Comparison of ENCODE assay signal across 19 cellular contexts in the genomic region with DNA sequence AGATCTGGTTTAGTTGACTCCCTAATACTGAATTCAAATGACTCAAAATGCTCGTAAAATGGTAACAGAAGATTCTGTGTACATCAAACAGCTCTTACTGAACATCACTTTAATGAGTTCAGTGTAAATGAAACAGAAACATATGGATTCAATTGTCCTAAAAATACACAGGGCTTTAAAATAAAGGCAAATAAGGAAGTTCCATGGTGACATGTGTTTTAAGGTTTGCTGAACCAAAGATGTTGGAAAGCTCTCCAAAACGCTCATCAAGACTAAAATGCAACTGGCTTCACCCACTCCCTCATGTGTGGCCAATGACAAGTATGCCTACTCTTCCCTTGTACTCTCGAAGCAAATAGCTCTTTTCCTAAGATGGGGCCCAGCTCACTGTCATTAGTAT.
DNase-seq lines count a peak whose midpoint lies in the region; TF ChIP-seq lines count a peak whose summit lies in the region.
"Had no signal": no experiment of that assay in that cellular context is flagged by ENCODE, and none has a peak within 500 bp of the region (broad histone marks: within the 10 kb centered on the region; RNA-seq: fewer than 3 reads in every experiment).

No MANE protein-coding gene starts in this region.

- peaks cover 18% of the 10 kb centered on the region for H3K4me1 Mint-ChIP-seq in Calu3 (ENCODE audit: low read depth, unreplicated experiment)

- no peak overlapping the region for H3K4me3 Mint-ChIP-seq in Calu3 (ENCODE audit: low read depth, unreplicated experiment)
- H3K4me3 Mint-ChIP-seq: CD8-positive, alpha-beta T cell had no signal

- intact Hi-C loops in Calu3 (cut with micrococcal nuclease; ENCODE audit: unreplicated experiment): loop anchor here (5.0 kb wide), 1 partner anchor 103 kb away; no protein-coding TSS in a partner anchor

- no peaks in the 10 kb centered on the region for H3K36me3 Mint-ChIP-seq in Calu3 (ENCODE audit: insufficient read depth, unreplicated experiment)
- H3K36me3 Mint-ChIP-seq: CD8-positive, alpha-beta T cell had no signal

- no peak overlapping the region for H3K4me3 ChIP-seq in LNCaP clone FGC (ENCODE audit: low read depth, low read length)
- H3K4me3 ChIP-seq: SJCRH30 had no signal

- H3K27ac Mint-ChIP-seq in Calu3 (ENCODE audit: unreplicated experiment): no peak overlapping the region
- H3K27ac Mint-ChIP-seq: CD8-positive, alpha-beta T cell had no signal

- DNase-seq in LNCaP clone FGC (ENCODE audit: low read depth) (peak; percentile 11), fibroblast of gingiva (ENCODE audit: low read depth) (peak; percentile 53), left kidney (ENCODE audit: low read depth, low spot score) (peak; percentile 6), Calu3 (no peak), anterior cingulate cortex (lab: John Stamatoyannopoulos, UW) (no peak), DMS53 (lab: John Stamatoyannopoulos, UW) (no peak), NCI-H2081 (lab: John Stamatoyannopoulos, UW) (no peak)
- DNase-seq: ACHN; C1 segment of cervical spinal cord; CD8-positive, alpha-beta T cell; EL; GF-D8; IMR-90; NCI-H1694; NCI-H2081 treated with DMSO at 0.1 percent for 48 hours; NCI-H2171 treated with DMSO at 0.1 percent for 48 hours; NCI-H524 treated with DMSO at 0.1 percent for 48 hours; NCI-H82; SJCRH30 had no signal

- BruUV-seq in Calu3 (replicated peaks; lab: Mats Ljungman, UMichigan): no TSS peak

- CTCF ChIA-PET in Calu3 (lab: Charles Lee): no interaction called here

- TF ChIP-seq CTCF in LNCaP clone FGC (IDR thresholded peaks at IDR 0.05; ENCODE audit: control insufficient read depth, extremely low read depth, insufficient read depth): no peak
- no peak for TF ChIP-seq CTCF in Calu3 (IDR thresholded peaks at IDR 0.05; ENCODE audit: unreplicated experiment)

- H3K27me3 Mint-ChIP-seq in Calu3 (ENCODE audit: unreplicated experiment): no peaks in the 10 kb centered on the region

- peaks cover 7% of the 10 kb centered on the region for H3K9me3 Mint-ChIP-seq in Calu3 (ENCODE audit: low read depth, unreplicated experiment)
- H3K9me3 Mint-ChIP-seq: CD8-positive, alpha-beta T cell had no signal

Comparison
In these comparisons a context has a peak if more than half of its experiments do, and no peak if none do; other contexts are left out.
1. DNase-seq: peak in LNCaP clone FGC (single experiment), fibroblast of gingiva (single experiment) and left kidney (single experiment); none in Calu3 (single experiment), anterior cingulate cortex (0 of 58), DMS53 (single experiment) and NCI-H2081 (0 of 2).